In the genomic region with DNA sequence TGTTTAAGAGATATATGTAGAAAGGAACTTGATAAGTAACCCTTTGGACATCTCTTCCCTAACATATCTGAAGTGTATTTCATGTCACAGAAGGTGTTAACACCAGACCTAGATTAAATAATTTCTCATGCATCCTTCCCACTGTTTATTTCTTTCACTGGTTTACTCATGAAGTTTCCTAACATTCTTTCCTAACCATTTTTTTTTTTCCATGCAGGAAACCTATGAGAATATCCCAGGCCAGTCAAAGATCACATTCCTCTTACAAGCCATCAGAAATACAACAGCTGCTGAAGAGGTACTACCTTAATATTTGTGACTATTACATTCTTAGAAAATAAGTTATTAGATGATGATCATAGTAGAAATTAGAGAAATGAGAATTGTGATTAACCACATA, we compare ENCODE assay signal across 22 cellular contexts. TPM values are rescaled to one million over a fixed set of nuclear protein-coding genes. Genes with fewer than 3 reads are reported as not detected.
A peak's percentile ranks its signal among the peaks of the same experiment; 100 is the strongest.
DNase-seq lines count a peak whose midpoint lies in the region; ATAC-seq lines count a peak whose summit lies in the region.
"Had no signal": no experiment of that assay in that cellular context is flagged by ENCODE, and none has a peak within 500 bp of the region (broad histone marks: within the 10 kb centered on the region; RNA-seq: fewer than 3 reads in every experiment).

No MANE protein-coding gene starts in this region.

- no peak overlapping the region for H2AFZ ChIP-seq in GM23248

- 0 out of 2 replicates have a peak overlapping the region, but pooled peaks have one; percentile 2 for H3K9ac ChIP-seq in GM23248
- peak overlapping the region; percentile 37 for H3K9ac ChIP-seq in adipocyte (ENCODE audit: low read length)
- no peak overlapping the region for H3K9ac ChIP-seq in iPS-18a (ENCODE audit: low read length)

- H3K9me3 ChIP-seq in GM23248 (ENCODE audit: low read depth) (no peaks in the 10 kb centered on the region), adipocyte (ENCODE audit: control insufficient read depth, low read length) (no peaks in the 10 kb centered on the region), iPS-18a (ENCODE audit: control insufficient read depth, low read depth, low read length) (no peaks in the 10 kb centered on the region)
- H3K9me3 ChIP-seq: tibial nerve had no signal

- H3F3A ChIP-seq in GM23248 (ENCODE audit: insufficient read depth), result peaks cover 40% of the 10 kb centered on the region

- H3K4me3 ChIP-seq in GM23248 (no peak overlapping the region), adipocyte (ENCODE audit: low read length) (peak overlapping the region; percentile 11), iPS-18a (ENCODE audit: low read length) (no peak overlapping the region)
- H3K4me3 ChIP-seq: skin epidermis, tibial nerve had no signal

- H3K36me3 ChIP-seq in GM23248 (ENCODE audit: low read depth), result peaks cover 42% of the 10 kb centered on the region
- peaks cover 55% of the 10 kb centered on the region for H3K36me3 ChIP-seq in adipocyte (ENCODE audit: control insufficient read depth, insufficient read depth, low read length, severe bottlenecking)
- peaks cover 65% of the 10 kb centered on the region for H3K36me3 ChIP-seq in iPS-18a (ENCODE audit: control insufficient read depth, low read depth, low read length)

- intact Hi-C loops in Right ventricle myocardium superior (cut with DNase I), result no loop called here

- no peak for ATAC-seq in HG02798 (IDR thresholded peaks at IDR 0.05; ENCODE audit: poor library complexity, unreplicated experiment)
- no peak for ATAC-seq in Right ventricle myocardium superior (ENCODE audit: poor library complexity)
- ATAC-seq: stimulated activated naive CD8-positive, alpha-beta T cell treated with anti-CD3 and anti-CD28 coated beads, Interleukin-15, Interleukin-2, amounts not matched to agents 100 U/mL and 50 U/mL, for 24 hours had no signal

- peaks cover 98% of the 10 kb centered on the region for H3K79me2 ChIP-seq in GM23248 (ENCODE audit: insufficient read depth)

- H3K27me3 ChIP-seq in GM23248 (replicated peaks; ENCODE audit: insufficient read depth) (no peaks in the 10 kb centered on the region), adipocyte (replicated peaks; ENCODE audit: control insufficient read depth, insufficient read depth, low read length) (no peaks in the 10 kb centered on the region), iPS-18a (ENCODE audit: control insufficient read depth, insufficient read depth, low read length) (no peaks in the 10 kb centered on the region)
- H3K27me3 ChIP-seq: tibial nerve had no signal

- H3K27ac ChIP-seq in GM23248, result peak overlapping the region; percentile 35
- peak overlapping the region; percentile 4 for H3K27ac ChIP-seq in iPS-18a (ENCODE audit: low read length)
- H3K27ac ChIP-seq: tibial nerve had no signal

- no peaks in the 10 kb centered on the region; the same call in 1 of the 2 replicates for H4K20me1 ChIP-seq in GM23248 (ENCODE audit: insufficient read depth)

- DNase-seq in AG20443 (ENCODE audit: low spot score) (peak; percentile 13), GM23248 (peak; percentile 43), adipocyte (ENCODE audit: low read depth) (peak; percentile 17), NCI-H2227 treated with DMSO at 0.1 percent for 48 hours (lab: John Stamatoyannopoulos, UW) (no peak), Right ventricle myocardium superior (no peak)
- no peak for DNase-seq in activated CD8-positive, alpha-beta memory T cell treated with anti-CD3 and anti-CD28 coated beads for 24 hours
- DNase-seq: activated CD4-positive, alpha-beta T cell treated with anti-CD3 and anti-CD28 coated beads for 1 hour; amygdala; caudate nucleus; CD4-positive, CD25-positive, alpha-beta regulatory T cell; DMS153; erythroblast; midbrain; NCI-H146; NCI-H2171 treated with DMSO at 0.1 percent for 48 hours; nephron progenitor cell; SHP77; stimulated activated naive CD8-positive, alpha-beta T cell treated with anti-CD3 and anti-CD28 coated beads, Interleukin-15, Interleukin-2, amounts not matched to agents 100 U/mL and 50 U/mL, for 24 hours had no signal

- H3K4me2 ChIP-seq in GM23248 (ENCODE audit: unreplicated experiment), result no peak overlapping the region

- in situ Hi-C loops in GM23248 (cut with MboI), result loop anchor here (10.0 kb wide), 1 partner anchor 127 kb away; no protein-coding TSS in a partner anchor

- H3K4me1 ChIP-seq in GM23248 (ENCODE audit: insufficient read depth), result peaks cover 49% of the 10 kb centered on the region
- peaks cover 41% of the 10 kb centered on the region for H3K4me1 ChIP-seq in adipocyte (ENCODE audit: control insufficient read depth, insufficient read depth, low read length)
- peaks cover 17% of the 10 kb centered on the region for H3K4me1 ChIP-seq in iPS-18a (ENCODE audit: control insufficient read depth, low read depth, low read length)

- no peaks in the 10 kb centered on the region for H3K9me2 ChIP-seq in GM23248 (ENCODE audit: insufficient read depth)

RNA-seq across cellular contexts. Expression of a gene that starts 28.8 kb away (rescaled TPM):
- 225 and 229 TPM in 2 replicates for total RNA-seq in GM23248 (2014; rRNA removed; shearing (Covaris generic))
- 97.1 and 97.4 TPM in 2 replicates for polyA plus RNA-seq in GM23248 (2016; fragmentation: Nextera tagmentation; extraction: Ambion mirVana)
- total RNA-seq in Right ventricle myocardium superior, result 86.5 TPM

Comparison
In these comparisons a context has a peak if more than half of its experiments do, and no peak if none do; other contexts are left out.
1. DNase-seq: peak in AG20443 (single experiment), GM23248 (single experiment) and adipocyte (single experiment); none in NCI-H2227 treated with DMSO at 0.1 percent for 48 hours (single experiment), Right ventricle myocardium superior (single experiment) and activated CD8-positive, alpha-beta memory T cell treated with anti-CD3 and anti-CD28 coated beads for 24 hours (single experiment).